8 cellular contexts compared by ENCODE assay signal in the genomic region with DNA sequence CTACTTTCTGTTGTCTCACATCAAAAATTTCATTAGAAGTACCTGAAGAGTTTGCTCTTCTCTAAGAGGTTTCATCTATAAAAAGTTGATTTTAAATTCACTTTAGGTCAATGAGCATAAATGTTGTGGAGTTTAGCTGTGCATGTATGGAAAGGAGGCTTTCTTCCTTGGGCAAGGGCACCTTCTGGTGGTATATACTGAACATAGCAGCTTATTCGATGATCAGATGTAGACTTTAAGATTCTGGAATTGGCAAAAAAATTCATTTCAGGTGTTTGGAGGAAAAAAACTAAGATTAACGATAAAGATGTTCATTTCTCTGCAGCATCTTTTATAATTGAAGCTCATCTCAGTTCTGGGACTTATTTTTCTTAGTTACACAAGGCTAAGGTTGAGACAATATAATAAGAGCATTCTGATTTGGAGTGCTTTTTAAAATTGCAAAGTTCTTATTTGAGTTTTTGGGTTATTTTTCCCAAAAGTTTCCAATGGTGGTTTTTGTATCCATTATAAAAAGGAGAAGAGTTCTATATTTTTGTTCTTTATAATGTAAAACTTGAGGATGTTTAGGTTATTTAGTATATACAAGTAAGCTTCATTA. TPM values are rescaled to one million over a fixed set of nuclear protein-coding genes. Genes with fewer than 3 reads are reported as not detected.
A peak's percentile ranks its signal among the peaks of the same experiment; 100 is the strongest.
DNase-seq lines count a peak whose midpoint lies in the region; ATAC-seq and TF ChIP-seq lines count a peak whose summit lies in the region.

No MANE protein-coding gene starts in this region.

- ATAC-seq in GM18498 (IDR thresholded peaks at IDR 0.05; ENCODE audit: unreplicated experiment), result peak; percentile 91
- ATAC-seq in HG02840 (IDR thresholded peaks at IDR 0.05; ENCODE audit: low FRiP score, unreplicated experiment), result peak; percentile 80
- peak; percentile 94 for ATAC-seq in T-helper 17 cell
- peak; percentile 49 to 64 for ATAC-seq in naive B cell (ENCODE audit: low read depth in 2 of 2)

- TF ChIP-seq CTCF in C4-2B (conservative IDR thresholded peaks at IDR 0.05) (peak; percentile 94), epithelial cell of esophagus (IDR thresholded peaks at IDR 0.05; ENCODE audit: insufficient read depth, low read depth, low read length, missing control alignments) (peak; percentile 91)

- H3K27me3 Mint-ChIP-seq in T-helper 17 cell, result no peaks in the 10 kb centered on the region
- no peaks in the 10 kb centered on the region for H3K27me3 Mint-ChIP-seq in naive B cell

- DNase-seq in NCI-H1048 (lab: John Stamatoyannopoulos, UW), result peak; percentile 6
- no peak for DNase-seq in T-helper 17 cell
- DNase-seq in epithelial cell of esophagus (ENCODE audit: low read depth), result peak; percentile 75
- peak; percentile 35 for DNase-seq in naive B cell
- DNase-seq in activated CD4-positive, CD25-positive, alpha-beta regulatory T cell (lab: John Stamatoyannopoulos, UW), result no peak

- H3K36me3 Mint-ChIP-seq in T-helper 17 cell (ENCODE audit: low read depth), result no peaks in the 10 kb centered on the region
- no peaks in the 10 kb centered on the region for H3K36me3 Mint-ChIP-seq in naive B cell

- H3K9me3 Mint-ChIP-seq in naive B cell, result no peaks in the 10 kb centered on the region

- H3K27ac Mint-ChIP-seq in T-helper 17 cell, result no peak overlapping the region
- no peak overlapping the region for H3K27ac Mint-ChIP-seq in naive B cell

- H3K27ac ChIP-seq in C4-2B, result no peak overlapping the region

- no peak overlapping the region for H3K4me3 ChIP-seq in epithelial cell of esophagus (ENCODE audit: low read length)

- H3K4me1 Mint-ChIP-seq in T-helper 17 cell (peaks cover 11% of the 10 kb centered on the region), naive B cell (no peaks in the 10 kb centered on the region)

- H3K9me3 ChIP-seq in T-helper 17 cell (ENCODE audit: control insufficient read depth, low read length, poor library complexity, severe bottlenecking), result no peaks in the 10 kb centered on the region

- H3K4me3 Mint-ChIP-seq in T-helper 17 cell (no peak overlapping the region), naive B cell (no peak overlapping the region)

RNA-seq across cellular contexts. Expression of a gene that starts 46.8 kb away (rescaled TPM):
- total RNA-seq in T-helper 17 cell, result 1 to 10 TPM; 5.8 to 6.5 TPM
- polyA plus RNA-seq in naive B cell (ENCODE audit: low read depth in 6 of 6), result 1 to 10 TPM; 5.2 to 9.8 (median 5.3) TPM

Comparison
In these comparisons a context has a peak if more than half of its experiments do, and no peak if none do; other contexts are left out.
1. DNase-seq: peak in NCI-H1048 (single experiment), epithelial cell of esophagus (single experiment) and naive B cell (single experiment); none in T-helper 17 cell (0 of 3) and activated CD4-positive, CD25-positive, alpha-beta regulatory T cell (0 of 4).
2. Peak in every context shown above with its lines, with median percentiles within 50 percentile points of each other: ATAC-seq.